ENCODE assay signal across 18 cellular contexts in genomic region chr6:12258591-12258990, GRCh38.
"Had no signal": no experiment of that assay in that cellular context is flagged by ENCODE, and none has a peak within 500 bp of the region (broad histone marks: within the 10 kb centered on the region; RNA-seq: fewer than 3 reads in every experiment).

No MANE protein-coding gene starts in this region.

- H3K27me3 ChIP-seq: neutrophil, stomach, transverse colon had no signal

- H3K4me1 ChIP-seq: stomach had no signal

- DNase-seq: effector CD8-positive, alpha-beta T cell; heart left ventricle; hippocampal formation; left colon; left ventricle myocardium superior; mesenchymal stem cell; naive B cell; nephron progenitor cell; small intestine; stimulated activated CD4-positive, alpha-beta T cell treated with anti-CD3 and anti-CD28 coated beads, Interleukin-12 subunit alpha, Interleukin-12 subunit beta, amount 100 ng/mL, for 4 hours; stimulated activated naive CD4-positive, alpha-beta T cell; stomach; substantia nigra; transverse colon had no signal

- H3K27ac ChIP-seq: coronary artery, heart left ventricle, neutrophil, stomach, thoracic aorta, transverse colon had no signal

- H3K9me3 ChIP-seq: heart left ventricle, neutrophil, stomach, thoracic aorta, transverse colon had no signal

- H3K4me3 ChIP-seq: coronary artery, heart left ventricle, lung, stomach, thoracic aorta, transverse colon had no signal

- H3K36me3 ChIP-seq: heart left ventricle, neutrophil, stomach, thoracic aorta, transverse colon had no signal
